In the genomic region with DNA sequence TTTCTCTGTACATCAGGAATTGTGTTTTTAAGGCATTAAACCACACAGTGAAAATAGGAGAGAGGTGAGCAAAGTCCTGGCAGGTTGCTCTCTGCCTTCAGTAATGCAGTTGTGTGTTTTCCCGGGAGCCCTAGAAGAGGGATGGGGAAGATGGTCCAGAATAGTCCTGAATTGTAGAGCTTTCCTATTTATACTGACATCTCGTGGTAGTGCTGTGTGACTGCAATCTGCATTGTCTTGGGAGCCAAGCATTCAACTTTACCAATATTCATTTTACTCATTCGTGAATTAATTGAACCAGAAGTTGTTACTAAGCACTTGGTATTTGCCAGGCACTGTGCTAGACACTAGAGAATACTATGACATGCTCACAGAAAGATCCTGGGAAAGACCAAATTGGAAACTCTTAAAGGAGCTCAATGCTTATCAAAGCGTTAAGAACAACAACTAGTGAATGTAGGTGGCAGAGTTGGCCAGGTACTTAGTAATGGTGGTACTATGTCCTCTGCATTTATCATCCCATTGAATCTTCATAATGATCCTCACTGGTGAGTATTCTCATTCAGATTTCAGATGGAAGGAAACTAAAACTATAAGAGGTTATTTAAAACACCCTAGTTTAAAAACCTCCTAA, we compare ENCODE assay signal across 1 cellular context.
TF ChIP-seq lines count a peak whose summit lies in the region.

No MANE protein-coding gene starts in this region.

TF ChIP-seq in WTC11, 78 proteins besides CTCF, POLR2A, EP300 and RAD21 (continued from another document):
- TF ChIP-seq, protein P1, sequence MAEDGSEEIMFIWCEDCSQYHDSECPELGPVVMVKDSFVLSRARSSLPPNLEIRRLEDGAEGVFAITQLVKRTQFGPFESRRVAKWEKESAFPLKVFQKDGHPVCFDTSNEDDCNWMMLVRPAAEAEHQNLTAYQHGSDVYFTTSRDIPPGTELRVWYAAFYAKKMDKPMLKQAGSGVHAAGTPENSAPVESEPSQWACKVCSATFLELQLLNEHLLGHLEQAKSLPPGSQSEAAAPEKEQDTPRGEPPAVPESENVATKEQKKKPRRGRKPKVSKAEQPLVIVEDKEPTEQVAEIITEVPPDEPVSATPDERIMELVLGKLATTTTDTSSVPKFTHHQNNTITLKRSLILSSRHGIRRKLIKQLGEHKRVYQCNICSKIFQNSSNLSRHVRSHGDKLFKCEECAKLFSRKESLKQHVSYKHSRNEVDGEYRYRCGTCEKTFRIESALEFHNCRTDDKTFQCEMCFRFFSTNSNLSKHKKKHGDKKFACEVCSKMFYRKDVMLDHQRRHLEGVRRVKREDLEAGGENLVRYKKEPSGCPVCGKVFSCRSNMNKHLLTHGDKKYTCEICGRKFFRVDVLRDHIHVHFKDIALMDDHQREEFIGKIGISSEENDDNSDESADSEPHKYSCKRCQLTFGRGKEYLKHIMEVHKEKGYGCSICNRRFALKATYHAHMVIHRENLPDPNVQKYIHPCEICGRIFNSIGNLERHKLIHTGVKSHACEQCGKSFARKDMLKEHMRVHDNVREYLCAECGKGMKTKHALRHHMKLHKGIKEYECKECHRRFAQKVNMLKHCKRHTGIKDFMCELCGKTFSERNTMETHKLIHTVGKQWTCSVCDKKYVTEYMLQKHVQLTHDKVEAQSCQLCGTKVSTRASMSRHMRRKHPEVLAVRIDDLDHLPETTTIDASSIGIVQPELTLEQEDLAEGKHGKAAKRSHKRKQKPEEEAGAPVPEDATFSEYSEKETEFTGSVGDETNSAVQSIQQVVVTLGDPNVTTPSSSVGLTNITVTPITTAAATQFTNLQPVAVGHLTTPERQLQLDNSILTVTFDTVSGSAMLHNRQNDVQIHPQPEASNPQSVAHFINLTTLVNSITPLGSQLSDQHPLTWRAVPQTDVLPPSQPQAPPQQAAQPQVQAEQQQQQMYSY (CRISPR knock-in tag; IDR thresholded peaks at IDR 0.05), result no peak
- TF ChIP-seq, protein P2, sequence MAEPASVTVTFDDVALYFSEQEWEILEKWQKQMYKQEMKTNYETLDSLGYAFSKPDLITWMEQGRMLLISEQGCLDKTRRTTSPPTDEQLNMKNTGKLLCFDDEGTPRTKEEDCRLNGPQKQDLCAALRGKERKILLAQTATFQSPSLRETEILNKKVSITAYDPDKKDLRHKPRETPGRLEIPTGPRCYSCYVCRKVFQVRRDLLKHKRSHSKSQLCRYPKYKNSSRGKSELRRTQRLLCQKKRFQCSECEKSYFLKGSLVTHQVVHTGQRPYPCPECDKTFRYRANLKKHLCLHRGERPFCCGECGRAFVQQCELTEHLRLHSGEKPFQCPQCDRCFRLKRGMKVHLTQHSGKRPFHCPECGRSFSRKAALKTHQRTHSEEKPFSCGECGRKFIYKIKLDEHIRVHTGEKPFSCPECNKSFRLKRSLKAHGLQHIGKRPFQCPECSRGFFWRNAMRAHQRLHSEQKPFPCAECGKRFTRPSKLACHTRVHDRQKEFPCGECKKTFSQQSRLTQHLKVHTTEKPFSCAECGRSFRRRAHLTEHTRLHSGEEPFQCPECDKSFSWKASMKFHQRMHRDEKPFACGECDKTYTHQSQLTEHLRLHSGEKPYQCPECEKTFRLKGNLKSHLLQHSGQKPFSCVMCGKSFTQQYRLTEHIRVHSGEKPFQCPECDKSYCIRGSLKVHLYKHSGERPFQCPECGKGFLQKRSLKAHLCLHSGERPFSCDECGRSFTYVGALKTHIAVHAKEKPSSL (CRISPR knock-in tag; conservative IDR thresholded peaks at IDR 0.05), result no peak
- no peak for TF ChIP-seq OVOL2 (CRISPR knock-in tag; IDR thresholded peaks at IDR 0.05; ENCODE audit: borderline replicate concordance)
